ENCODE assay signal across 15 cellular contexts in the genomic region with DNA sequence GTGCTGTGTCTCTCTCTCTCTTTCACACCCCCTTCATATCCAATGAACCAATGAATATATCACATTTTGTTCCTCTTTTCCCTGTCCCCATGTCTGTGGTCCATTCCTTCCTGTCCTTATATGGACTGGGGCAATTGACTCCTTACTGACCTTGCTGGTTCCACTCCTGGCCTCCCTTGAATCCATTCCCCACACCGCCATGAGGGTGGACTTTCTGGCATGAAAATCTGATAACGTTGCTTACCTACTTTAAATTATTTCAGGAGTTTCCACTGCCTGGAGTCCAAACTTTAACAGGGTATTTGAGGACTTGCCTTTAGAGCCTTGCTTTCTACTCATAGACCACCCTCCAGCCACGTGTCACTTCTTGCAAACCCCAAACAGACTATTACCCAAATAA. TPM values are rescaled to one million over a fixed set of nuclear protein-coding genes. Genes with fewer than 3 reads are reported as not detected.
DNase-seq lines count a peak whose midpoint lies in the region; ATAC-seq and TF ChIP-seq lines count a peak whose summit lies in the region.
"Had no signal": no experiment of that assay in that cellular context is flagged by ENCODE, and none has a peak within 500 bp of the region (broad histone marks: within the 10 kb centered on the region; RNA-seq: fewer than 3 reads in every experiment).

No MANE protein-coding gene starts in this region.

- no peak overlapping the region for H3K27ac ChIP-seq in neuronal stem cell (replicated peaks; ENCODE audit: low read length)
- H3K27ac ChIP-seq: C4-2B had no signal

- no peak for TF ChIP-seq CTCF in Caco-2 (IDR thresholded peaks at IDR 0.05; ENCODE audit: insufficient read depth in 1 of 2, low read depth in 1 of 2, low read length in 1 of 2, severe bottlenecking in 1 of 2, unreplicated experiment in 1 of 2)

- no peak overlapping the region for H3K4me2 ChIP-seq in neuronal stem cell (ENCODE audit: insufficient read depth, low read length, poor library complexity, severe bottlenecking)
- H3K4me2 ChIP-seq: GM23338 had no signal

- H3K23ac ChIP-seq in neuronal stem cell (ENCODE audit: low read depth, low read length, poor library complexity), result no peak overlapping the region

- H3K4me1 Mint-ChIP-seq in activated naive CD4-positive, alpha-beta T cell treated with anti-CD3 and anti-CD28 coated beads, Interleukin-2, amount 50 U/mL, for 24 hours, result peaks cover 34% of the 10 kb centered on the region
- peaks cover 41% of the 10 kb centered on the region for H3K4me1 Mint-ChIP-seq in activated naive CD4-positive, alpha-beta T cell treated with anti-CD3 and anti-CD28 coated beads for 36 hours (ENCODE audit: low read depth)
- H3K4me1 Mint-ChIP-seq in Caco-2 (ENCODE audit: low read depth, unreplicated experiment), result peaks cover 38% of the 10 kb centered on the region
- H3K4me1 Mint-ChIP-seq in stimulated activated effector memory CD8-positive, alpha-beta T cell treated with anti-CD3 and anti-CD28 coated beads, Interleukin-12 subunit alpha, Interleukin-12 subunit beta, amount 100 ng/mL, for 72 hours, result peaks cover 30% of the 10 kb centered on the region

- H3K9me3 ChIP-seq in Caco-2, result no peaks in the 10 kb centered on the region
- H3K9me3 ChIP-seq in neuronal stem cell (replicated peaks in 1 of 2; ENCODE audit: control insufficient read depth in 2 of 2, insufficient read depth in 1 of 2, low read depth in 1 of 2, low read length in 2 of 2), result no peaks in the 10 kb centered on the region
- H3K9me3 ChIP-seq: BE2C had no signal

- no peak overlapping the region for H4K91ac ChIP-seq in neuronal stem cell (ENCODE audit: low read depth, low read length, poor library complexity)

- DNase-seq in activated naive CD4-positive, alpha-beta T cell treated with anti-CD3 and anti-CD28 coated beads for 36 hours, result no peak
- DNase-seq in Caco-2, result no peak
- peak; percentile 15 for DNase-seq in OCI-M1 (lab: John Stamatoyannopoulos, UW)
- no peak for DNase-seq in stimulated activated effector memory CD8-positive, alpha-beta T cell treated with anti-CD3 and anti-CD28 coated beads, Interleukin-12 subunit alpha, Interleukin-12 subunit beta, amount 100 ng/mL, for 72 hours (ENCODE audit: low spot score in 2 of 2)
- no peak for DNase-seq in occipital lobe (lab: John Stamatoyannopoulos, UW)
- DNase-seq in neuronal stem cell (ENCODE audit: low spot score), result no peak
- DNase-seq: BE2C; CD4-positive, alpha-beta memory T cell; DMS153; DMS79 treated with DMSO at 0.1 percent for 48 hours; EL; H7 had no signal

- no peak overlapping the region for H3K4me3 Mint-ChIP-seq in activated naive CD4-positive, alpha-beta T cell treated with anti-CD3 and anti-CD28 coated beads, Interleukin-2, amount 50 U/mL, for 24 hours
- H3K4me3 Mint-ChIP-seq in activated naive CD4-positive, alpha-beta T cell treated with anti-CD3 and anti-CD28 coated beads for 36 hours, result no peak overlapping the region
- H3K4me3 Mint-ChIP-seq in Caco-2 (ENCODE audit: unreplicated experiment), result no peak overlapping the region
- H3K4me3 Mint-ChIP-seq in stimulated activated effector memory CD8-positive, alpha-beta T cell treated with anti-CD3 and anti-CD28 coated beads, Interleukin-12 subunit alpha, Interleukin-12 subunit beta, amount 100 ng/mL, for 72 hours, result no peak overlapping the region
- H3K4me3 Mint-ChIP-seq: CD4-positive, alpha-beta memory T cell; GM23338 had no signal

- no peaks in the 10 kb centered on the region for H3K27me3 Mint-ChIP-seq in activated naive CD4-positive, alpha-beta T cell treated with anti-CD3 and anti-CD28 coated beads, Interleukin-2, amount 50 U/mL, for 24 hours
- H3K27me3 Mint-ChIP-seq in activated naive CD4-positive, alpha-beta T cell treated with anti-CD3 and anti-CD28 coated beads for 36 hours (ENCODE audit: low read depth), result no peaks in the 10 kb centered on the region
- no peaks in the 10 kb centered on the region for H3K27me3 Mint-ChIP-seq in Caco-2 (ENCODE audit: insufficient read depth, unreplicated experiment)
- H3K27me3 Mint-ChIP-seq: CD4-positive, alpha-beta memory T cell had no signal

- no peak overlapping the region for H3K18ac ChIP-seq in neuronal stem cell (ENCODE audit: low read length)

- H3K36me3 Mint-ChIP-seq in activated naive CD4-positive, alpha-beta T cell treated with anti-CD3 and anti-CD28 coated beads, Interleukin-2, amount 50 U/mL, for 24 hours, result no peaks in the 10 kb centered on the region
- no peaks in the 10 kb centered on the region for H3K36me3 Mint-ChIP-seq in activated naive CD4-positive, alpha-beta T cell treated with anti-CD3 and anti-CD28 coated beads for 36 hours (ENCODE audit: low read depth)
- peaks cover 27% of the 10 kb centered on the region for H3K36me3 Mint-ChIP-seq in Caco-2 (ENCODE audit: insufficient read depth, unreplicated experiment)
- H3K36me3 Mint-ChIP-seq in stimulated activated effector memory CD8-positive, alpha-beta T cell treated with anti-CD3 and anti-CD28 coated beads, Interleukin-12 subunit alpha, Interleukin-12 subunit beta, amount 100 ng/mL, for 72 hours, result no peaks in the 10 kb centered on the region
- H3K36me3 Mint-ChIP-seq: CD4-positive, alpha-beta memory T cell had no signal

- H3K4me3 ChIP-seq in Caco-2 (ENCODE audit: low read depth, low read length) (no peak overlapping the region), neuronal stem cell (ENCODE audit: low read length in 2 of 2) (no peak overlapping the region)
- H3K4me3 ChIP-seq: GM23338 had no signal

- no peak overlapping the region for H2BK5ac ChIP-seq in neuronal stem cell (ENCODE audit: low read length)

- POLR2A ChIA-PET in Caco-2 (lab: Charles Lee), result no interaction called here

- BruUV-seq in Caco-2 (replicated peaks; lab: Mats Ljungman, UMichigan), result no TSS peak

- CTCF ChIA-PET in activated naive CD4-positive, alpha-beta T cell treated with anti-CD3 and anti-CD28 coated beads for 36 hours (lab: Charles Lee), result no interaction called here
- CTCF ChIA-PET in Caco-2 (lab: Charles Lee), result no interaction called here

- H2BK120ac ChIP-seq in neuronal stem cell (ENCODE audit: low read depth, low read length), result no peak overlapping the region

- no peak overlapping the region for H2BK12ac ChIP-seq in neuronal stem cell (ENCODE audit: low read length)

- no peak overlapping the region for H3K9ac ChIP-seq in neuronal stem cell (ENCODE audit: low read depth, low read length, poor library complexity)

- no peaks in the 10 kb centered on the region for H3K9me3 Mint-ChIP-seq in activated naive CD4-positive, alpha-beta T cell treated with anti-CD3 and anti-CD28 coated beads, Interleukin-2, amount 50 U/mL, for 24 hours
- H3K9me3 Mint-ChIP-seq in activated naive CD4-positive, alpha-beta T cell treated with anti-CD3 and anti-CD28 coated beads for 36 hours, result no peaks in the 10 kb centered on the region
- H3K9me3 Mint-ChIP-seq in Caco-2 (ENCODE audit: unreplicated experiment), result peaks cover 9% of the 10 kb centered on the region
- H3K9me3 Mint-ChIP-seq in stimulated activated effector memory CD8-positive, alpha-beta T cell treated with anti-CD3 and anti-CD28 coated beads, Interleukin-12 subunit alpha, Interleukin-12 subunit beta, amount 100 ng/mL, for 72 hours, result no peaks in the 10 kb centered on the region
- H3K9me3 Mint-ChIP-seq: CD4-positive, alpha-beta memory T cell; GM23338 had no signal

- peak overlapping the region; percentile 86 for H3K27ac Mint-ChIP-seq in activated naive CD4-positive, alpha-beta T cell treated with anti-CD3 and anti-CD28 coated beads, Interleukin-2, amount 50 U/mL, for 24 hours
- no peak overlapping the region for H3K27ac Mint-ChIP-seq in activated naive CD4-positive, alpha-beta T cell treated with anti-CD3 and anti-CD28 coated beads for 36 hours
- peak overlapping the region; percentile 60 for H3K27ac Mint-ChIP-seq in Caco-2 (ENCODE audit: unreplicated experiment)
- H3K27ac Mint-ChIP-seq in stimulated activated effector memory CD8-positive, alpha-beta T cell treated with anti-CD3 and anti-CD28 coated beads, Interleukin-12 subunit alpha, Interleukin-12 subunit beta, amount 100 ng/mL, for 72 hours, result peak overlapping the region; percentile 51
- H3K27ac Mint-ChIP-seq: CD4-positive, alpha-beta memory T cell; GM23338 had no signal

- no peak overlapping the region for H3K14ac ChIP-seq in neuronal stem cell (ENCODE audit: low read length)

- no peaks in the 10 kb centered on the region for H3K79me1 ChIP-seq in neuronal stem cell (ENCODE audit: low read depth, low read length)

- H3K27me3 ChIP-seq in Caco-2 (replicated peaks; ENCODE audit: control insufficient read depth, insufficient read depth, low read length), result no peaks in the 10 kb centered on the region
- no peaks in the 10 kb centered on the region for H3K27me3 ChIP-seq in neuronal stem cell (ENCODE audit: control insufficient read depth in 3 of 3, insufficient read depth in 3 of 3, low read depth in 1 of 3, low read length in 3 of 3)
- H3K27me3 ChIP-seq: BE2C had no signal

- H2AK5ac ChIP-seq in neuronal stem cell (ENCODE audit: low read depth, low read length), result no peak overlapping the region

- H3K4ac ChIP-seq in neuronal stem cell (ENCODE audit: low read length), result no peak overlapping the region

- no peak for ATAC-seq in stimulated activated effector memory CD8-positive, alpha-beta T cell treated with anti-CD3 and anti-CD28 coated beads, Interleukin-12 subunit alpha, Interleukin-12 subunit beta, amount 100 ng/mL, for 72 hours
- ATAC-seq: GM23338 had no signal

- H3K4me1 ChIP-seq in Caco-2, result peaks cover 20% of the 10 kb centered on the region
- H3K4me1 ChIP-seq in neuronal stem cell (ENCODE audit: control insufficient read depth in 2 of 2, insufficient read depth in 1 of 2, low read depth in 1 of 2, low read length in 2 of 2), result peaks cover 4% of the 10 kb centered on the region in 2 donors
- H3K4me1 ChIP-seq: BE2C had no signal

- WGBS in neuronal stem cell (ENCODE audit: extremely low coverage in 2 of 2, insufficient read length in 2 of 2, insufficient replicate concordance in 1 of 2), 2 donors, result no CpG with 5 or more reads among the region's 3 CpGs

- intact Hi-C loops in activated naive CD4-positive, alpha-beta T cell treated with anti-CD3 and anti-CD28 coated beads for 36 hours (cut with micrococcal nuclease), result no loop called here
- intact Hi-C loops in Caco-2 (cut with micrococcal nuclease; ENCODE audit: unreplicated experiment), result no loop called here

- no peak overlapping the region for H4K8ac ChIP-seq in neuronal stem cell (ENCODE audit: low read depth, low read length)

- H2BK15ac ChIP-seq in neuronal stem cell (ENCODE audit: low read length), result no peak overlapping the region

- no peak overlapping the region for H2AFZ ChIP-seq in neuronal stem cell (ENCODE audit: low read length)
- H2AFZ ChIP-seq: GM23338 had no signal

- H3K36me3 ChIP-seq in Caco-2 (ENCODE audit: control insufficient read depth, insufficient read depth, low read length), result no peaks in the 10 kb centered on the region
- H3K36me3 ChIP-seq in neuronal stem cell (replicated peaks in 1 of 2; ENCODE audit: control insufficient read depth in 2 of 2, insufficient read depth in 2 of 2, low read length in 2 of 2), result no peaks in the 10 kb centered on the region
- H3K36me3 ChIP-seq: BE2C had no signal

RNA-seq across cellular contexts. Expression of a gene that starts 12.1 kb away (rescaled TPM):
- total RNA-seq in activated naive CD4-positive, alpha-beta T cell treated with anti-CD3 and anti-CD28 coated beads for 36 hours, result 10 to 100 TPM; 48.6 to 49.2 TPM
- total RNA-seq in Caco-2 (2022) (134 and 142 TPM in 2 replicates), occipital lobe (22.3 TPM)
- polyA plus RNA-seq in neuronal stem cell (2013, experiment 1 of 2), result 63.9 TPM
- 64.4 TPM for polyA plus RNA-seq in neuronal stem cell (2013, experiment 2 of 2)
